In the genomic region with DNA sequence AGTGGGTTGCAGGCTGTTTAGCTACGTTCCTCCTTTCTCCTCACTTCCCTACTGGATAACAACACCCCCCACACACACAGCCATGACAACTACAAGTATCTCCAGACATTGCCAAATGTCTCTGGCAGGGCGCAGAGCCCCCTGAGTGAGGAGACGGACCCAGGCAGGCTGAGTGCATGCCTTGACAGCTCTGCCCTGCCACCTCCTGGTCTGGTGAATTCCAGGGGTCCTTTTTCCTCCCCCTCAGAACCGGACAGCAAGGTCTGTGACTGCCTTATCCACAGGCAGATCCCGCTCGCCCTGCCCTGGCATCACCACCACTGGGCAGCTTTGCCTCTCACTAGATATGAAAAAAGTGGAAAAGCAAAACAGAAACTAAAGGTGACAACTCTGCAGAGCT, we compare ENCODE assay signal across 22 cellular contexts.
A peak's percentile ranks its signal among the peaks of the same experiment; 100 is the strongest.
DNase-seq lines count a peak whose midpoint lies in the region; ATAC-seq, FAIRE-seq and TF ChIP-seq lines count a peak whose summit lies in the region.
"Had no signal": no experiment of that assay in that cellular context is flagged by ENCODE, and none has a peak within 500 bp of the region (broad histone marks: within the 10 kb centered on the region; RNA-seq: fewer than 3 reads in every experiment).

No MANE protein-coding gene starts in this region.

- peak; percentile 23 for TF ChIP-seq CTCF in D721Med (IDR thresholded peaks at IDR 0.05; ENCODE audit: insufficient read depth, missing control alignments)
- TF ChIP-seq CTCF in SU-DHL-6 (IDR thresholded peaks at IDR 0.05; ENCODE audit: insufficient read depth, low read length, poor library complexity, severe bottlenecking) = peak; percentile 11

- no peaks in the 10 kb centered on the region for H3K27me3 Mint-ChIP-seq in activated T-cell treated with anti-CD3 and anti-CD28 coated beads, Interleukin-2, amount 50 U/mL, for 4 hours (ENCODE audit: low read depth)
- H3K27me3 Mint-ChIP-seq: B cell had no signal

- no peaks in the 10 kb centered on the region for H3K36me3 Mint-ChIP-seq in activated T-cell treated with anti-CD3 and anti-CD28 coated beads, Interleukin-2, amount 50 U/mL, for 4 hours (ENCODE audit: insufficient read depth)

- no peaks in the 10 kb centered on the region for H3K4me1 Mint-ChIP-seq in activated T-cell treated with anti-CD3 and anti-CD28 coated beads, Interleukin-2, amount 50 U/mL, for 4 hours (ENCODE audit: low read depth)
- H3K4me1 Mint-ChIP-seq: B cell had no signal

- no peaks in the 10 kb centered on the region for H3K9me3 ChIP-seq in SU-DHL-6 (ENCODE audit: insufficient read depth, low read length)
- H3K9me3 ChIP-seq: SK-N-SH had no signal

- H3K27me3 ChIP-seq in SU-DHL-6 (ENCODE audit: low read length) = no peaks in the 10 kb centered on the region

- peak overlapping the region; percentile 15 for H2AFZ ChIP-seq in SU-DHL-6 (ENCODE audit: low read depth, low read length, severe bottlenecking)

- H3K36me3 ChIP-seq in SU-DHL-6 (ENCODE audit: low read length) = no peaks in the 10 kb centered on the region

- no peaks in the 10 kb centered on the region for H3F3A ChIP-seq in SU-DHL-6 (ENCODE audit: insufficient read depth)

- H3K9me3 Mint-ChIP-seq in activated T-cell treated with anti-CD3 and anti-CD28 coated beads, Interleukin-2, amount 50 U/mL, for 4 hours = peaks cover 6% of the 10 kb centered on the region

- no peak for ATAC-seq in activated T-cell treated with anti-CD3 and anti-CD28 coated beads, Interleukin-2, amount 50 U/mL, for 4 hours
- ATAC-seq in HG03565 (IDR thresholded peaks at IDR 0.05; ENCODE audit: unreplicated experiment) (no peak), GM21619 (IDR thresholded peaks at IDR 0.05; ENCODE audit: unreplicated experiment) (no peak)

- no peaks in the 10 kb centered on the region for H4K20me1 ChIP-seq in SU-DHL-6 (ENCODE audit: low read depth, low read length)

- no peaks in the 10 kb centered on the region for H3K9me2 ChIP-seq in SU-DHL-6 (replicated peaks; ENCODE audit: insufficient read depth, low read length)
- H3K9me2 ChIP-seq: SK-N-SH had no signal

- H3K79me2 ChIP-seq in SU-DHL-6 (ENCODE audit: insufficient read depth, low read length) = no peaks in the 10 kb centered on the region

- H3K4me3 ChIP-seq in SU-DHL-6 (ENCODE audit: insufficient read depth, low read length, poor library complexity, severe bottlenecking) = no peak overlapping the region

- no peak for FAIRE-seq in D721Med (lab: Jason Lieb, UNC)
- FAIRE-seq: GM12892, GM18507 had no signal

- H3K4me3 Mint-ChIP-seq in activated T-cell treated with anti-CD3 and anti-CD28 coated beads, Interleukin-2, amount 50 U/mL, for 4 hours = no peak overlapping the region
- H3K4me3 Mint-ChIP-seq: B cell, HFFc6 had no signal

- DNase-seq in NCI-H82 (lab: John Stamatoyannopoulos, UW) (peak; percentile 5), NCI-H82 treated with DMSO at 0.1 percent for 48 hours (lab: John Stamatoyannopoulos, UW; ENCODE audit: unreplicated experiment) (no peak), D721Med (ENCODE audit: insufficient read length, low spot score) (no peak), head of caudate nucleus (peak in 24 of 42 donors; percentile 7 to 53 (median 24))
- no peak for DNase-seq in activated T-cell treated with anti-CD3 and anti-CD28 coated beads, Interleukin-2, amount 50 U/mL, for 4 hours
- DNase-seq: 8988T; DMS79; HFFc6; KBM-7; NCI-H1105 treated with DMSO at 0.1 percent for 48 hours; NCI-H1694; NCI-H2227 treated with DMSO at 0.1 percent for 48 hours; NCI-H510A treated with DMSO at 0.1 percent for 48 hours; NK-92 treated with Interleukin-12 subunit alpha and Interleukin-12 subunit beta, amount 100 ng/mL, for 24 hours; SHP77; SK-N-SH had no signal

- no peak overlapping the region for H3K27ac ChIP-seq in SU-DHL-6 (ENCODE audit: low read depth, low read length)

- no peak overlapping the region for H3K9ac ChIP-seq in SU-DHL-6 (ENCODE audit: low read length)
- H3K9ac ChIP-seq: SK-N-SH had no signal

- intact Hi-C loops in head of caudate nucleus (cut with DNase I) = no loop called here

- no peak overlapping the region for H3K4me2 ChIP-seq in SU-DHL-6 (ENCODE audit: low read depth, low read length, poor library complexity, severe bottlenecking)
- H3K4me2 ChIP-seq: SK-N-SH had no signal

Comparison
In these comparisons a context has a peak if more than half of its experiments do, and no peak if none do; other contexts are left out.
1. DNase-seq: peak in NCI-H82 (single experiment) and head of caudate nucleus (24 of 42); none in NCI-H82 treated with DMSO at 0.1 percent for 48 hours (single experiment), D721Med (single experiment) and activated T-cell treated with anti-CD3 and anti-CD28 coated beads, Interleukin-2, amount 50 U/mL, for 4 hours (single experiment).